ENCODE assay signal across 13 cellular contexts in the genomic region with DNA sequence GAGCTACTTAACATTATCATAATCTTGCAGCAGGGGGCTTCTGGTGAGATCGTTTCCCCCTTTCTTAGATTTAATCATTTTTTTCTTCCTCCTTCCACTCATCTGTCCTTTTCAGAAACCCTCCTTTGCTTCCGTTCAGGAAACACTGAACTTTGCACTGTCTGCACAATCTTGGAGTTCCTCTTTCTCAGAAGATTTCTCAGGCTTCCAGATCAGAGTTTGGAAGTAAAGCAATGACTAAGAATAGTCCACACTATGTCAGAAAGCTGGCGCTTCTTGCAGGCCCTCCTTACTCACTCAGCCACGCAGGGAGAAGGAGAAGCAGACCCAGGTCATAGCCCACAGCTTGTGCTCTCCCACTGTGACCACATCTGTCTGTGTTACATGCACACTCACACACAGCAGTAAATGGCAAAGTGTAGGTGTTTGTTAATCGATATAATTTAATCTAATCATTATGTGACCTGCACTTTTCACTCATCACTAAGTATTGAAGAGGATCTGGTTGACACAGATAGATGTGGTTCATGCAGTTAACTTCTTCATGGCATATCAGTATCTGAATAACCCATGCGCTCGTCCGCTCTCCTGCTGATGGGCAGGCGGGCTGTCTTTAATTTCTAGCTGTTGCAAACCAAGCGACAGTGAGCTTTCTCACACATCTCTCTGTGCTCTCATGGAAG. TPM values are rescaled to one million over a fixed set of nuclear protein-coding genes. Genes with fewer than 3 reads are reported as not detected.
DNase-seq lines count a peak whose midpoint lies in the region; ATAC-seq and TF ChIP-seq lines count a peak whose summit lies in the region.
"Had no signal": no experiment of that assay in that cellular context is flagged by ENCODE, and none has a peak within 500 bp of the region (broad histone marks: within the 10 kb centered on the region; RNA-seq: fewer than 3 reads in every experiment).

No MANE protein-coding gene starts in this region.

- H3K4me1 Mint-ChIP-seq in activated B cell treated with CpG ODN at 0.5 μM for 24 hours (peaks cover 58% of the 10 kb centered on the region), nephron progenitor cell (peaks cover 11% of the 10 kb centered on the region)

- H3K27ac Mint-ChIP-seq in activated B cell treated with CpG ODN at 0.5 μM for 24 hours = peak overlapping the region; percentile 72
- H3K27ac Mint-ChIP-seq in nephron progenitor cell = peak overlapping the region; percentile 38
- H3K27ac Mint-ChIP-seq: CD8-positive, alpha-beta memory T cell; stimulated activated naive CD8-positive, alpha-beta T cell treated with anti-CD3 and anti-CD28 coated beads, Interleukin-15, Interleukin-2, amounts not matched to agents 100 ng/mL and 50 ng/mL, for 24 hours had no signal

- H3K9me3 Mint-ChIP-seq in activated B cell treated with CpG ODN at 0.5 μM for 24 hours = no peaks in the 10 kb centered on the region
- no peaks in the 10 kb centered on the region for H3K9me3 Mint-ChIP-seq in nephron progenitor cell
- H3K9me3 Mint-ChIP-seq: CD8-positive, alpha-beta memory T cell; stimulated activated naive CD8-positive, alpha-beta T cell treated with anti-CD3 and anti-CD28 coated beads, Interleukin-15, Interleukin-2, amounts not matched to agents 100 ng/mL and 50 ng/mL, for 24 hours had no signal

- H3K27me3 Mint-ChIP-seq in activated B cell treated with CpG ODN at 0.5 μM for 24 hours (no peaks in the 10 kb centered on the region), nephron progenitor cell (ENCODE audit: low read depth, poor library complexity) (peaks cover 24% of the 10 kb centered on the region)

- H3K4me3 Mint-ChIP-seq in activated B cell treated with CpG ODN at 0.5 μM for 24 hours (no peak overlapping the region), nephron progenitor cell (no peak overlapping the region)
- H3K4me3 Mint-ChIP-seq: CD8-positive, alpha-beta memory T cell; stimulated activated naive CD8-positive, alpha-beta T cell treated with anti-CD3 and anti-CD28 coated beads, Interleukin-15, Interleukin-2, amounts not matched to agents 100 ng/mL and 50 ng/mL, for 24 hours had no signal

- intact Hi-C loops in activated B cell treated with CpG ODN at 0.5 μM for 24 hours (cut with micrococcal nuclease) = loop anchor here (2.0 to 5.0 kb wide), 3 partner anchors 15 to 152 kb away; no protein-coding TSS in a partner anchor

- CTCF ChIA-PET in activated B cell treated with CpG ODN at 0.5 μM for 24 hours (lab: Charles Lee) = interaction anchor here (0.6 to 1.2 kb wide), 3 partner anchors 15 to 154 kb away, joined by 3 to 4 read pairs (median 4); no protein-coding TSS in a partner anchor

- peak; percentile 14 for DNase-seq in ELR (ENCODE audit: low read depth)
- no peak for DNase-seq in activated B cell treated with CpG ODN at 0.5 μM for 24 hours
- DNase-seq in nephron progenitor cell = no peak
- DNase-seq in activated CD4-positive, alpha-beta T cell treated with anti-CD3 and anti-CD28 coated beads for 1 hour = no peak
- no peak for DNase-seq in activated CD4-positive, alpha-beta T cell treated with anti-CD3 and anti-CD28 coated beads for 4 hours
- no peak for DNase-seq in NCI-H1092 treated with DMSO at 0.1 percent for 48 hours (lab: John Stamatoyannopoulos, UW)
- DNase-seq in NAMALWA (ENCODE audit: low spot score) = no peak
- DNase-seq: CD8-positive, alpha-beta memory T cell; NCI-H69; T-helper 1 cell had no signal

- TF ChIP-seq CTCF in activated B cell treated with CpG ODN at 0.5 μM for 24 hours (IDR thresholded peaks at IDR 0.05) = no peak
- TF ChIP-seq CTCF in nephron progenitor cell (IDR thresholded peaks at IDR 0.05) = no peak

- POLR2A ChIA-PET in activated B cell treated with CpG ODN at 0.5 μM for 24 hours (lab: Charles Lee) = interaction anchor here (1.4 kb wide), 1 partner anchor 16 kb away, joined by 3 read pairs; no protein-coding TSS in a partner anchor

- peak; percentile 58 for ATAC-seq in HG03460 (IDR thresholded peaks at IDR 0.05; ENCODE audit: unreplicated experiment)
- ATAC-seq in activated B cell treated with CpG ODN at 0.5 μM for 24 hours (ENCODE audit: low read depth) = peak; percentile 84

- peaks cover 85% of the 10 kb centered on the region for H3K36me3 Mint-ChIP-seq in activated B cell treated with CpG ODN at 0.5 μM for 24 hours (ENCODE audit: low read depth)
- H3K36me3 Mint-ChIP-seq in nephron progenitor cell (ENCODE audit: low read depth) = no peaks in the 10 kb centered on the region
- H3K36me3 Mint-ChIP-seq: CD8-positive, alpha-beta memory T cell had no signal

RNA-seq across cellular contexts. Expression of a gene that starts 30.2 kb away (rescaled TPM):
- total RNA-seq in activated B cell treated with CpG ODN at 0.5 μM for 24 hours = 153 and 181 TPM in 2 replicates
- total RNA-seq: LHCN-M2 had no signal
